1 cellular context compared by ENCODE assay signal in genomic region chr1:185017966-185018365, GRCh38.
TF ChIP-seq lines count a peak whose summit lies in the region.

No MANE protein-coding gene starts in this region.

TF ChIP-seq in SK-N-SH treated with all-trans-retinoic acid at 6 μM for 48 hours, 23 proteins besides CTCF, POLR2A, EP300 and RAD21 (continued from another document):
- TF ChIP-seq TSHZ2 (CRISPR knock-in tag; IDR thresholded peaks at IDR 0.05) = no peak
- TF ChIP-seq PPARA (CRISPR knock-in tag; IDR thresholded peaks at IDR 0.05; ENCODE audit: borderline replicate concordance) = no peak
- no peak for TF ChIP-seq CSDC2 (CRISPR knock-in tag; IDR thresholded peaks at IDR 0.05)
- no peak for TF ChIP-seq OSR1 (CRISPR knock-in tag; IDR thresholded peaks at IDR 0.05)
- no peak for TF ChIP-seq ARNTL (CRISPR knock-in tag; IDR thresholded peaks at IDR 0.05; ENCODE audit: borderline replicate concordance, low read depth)
- no peak for TF ChIP-seq ISL1 (CRISPR knock-in tag; IDR thresholded peaks at IDR 0.05)
- no peak for TF ChIP-seq ESRRG (CRISPR knock-in tag; IDR thresholded peaks at IDR 0.05)
TF ChIP-seq in SK-N-SH treated with all-trans-retinoic acid at 6 μM for 48 hours: peak in this region for 0.
